Comparison of ENCODE assay signal across 8 cellular contexts in genomic region chrX:150587585-150588503, GRCh38.
DNase-seq lines count a peak whose midpoint lies in the region; ATAC-seq and TF ChIP-seq lines count a peak whose summit lies in the region.

No MANE protein-coding gene starts in this region.

- H3K4me3 ChIP-seq in epithelial cell of esophagus (ENCODE audit: low read length), result no peak overlapping the region

- TF ChIP-seq CTCF in epithelial cell of esophagus (IDR thresholded peaks at IDR 0.05; ENCODE audit: insufficient read depth, low read depth, low read length, missing control alignments), result peak; percentile 25

- DNase-seq in AG08396 (ENCODE audit: low spot score) (peak; percentile 20), epithelial cell of esophagus (ENCODE audit: low read depth) (peak; percentile 15), SKM-1 treated with dmso at 0.1 percent for 144 hours (lab: John Stamatoyannopoulos, UW; ENCODE audit: unreplicated experiment) (no peak), SHP77 treated with DMSO at 0.1 percent for 48 hours (lab: John Stamatoyannopoulos, UW) (no peak)
- peak; percentile 30 to 55 for DNase-seq in activated CD4-positive, alpha-beta T cell treated with anti-CD3 and anti-CD28 coated beads for 4 hours
- DNase-seq in stimulated activated CD4-positive, alpha-beta T cell treated with anti-CD3 and anti-CD28 coated beads, Interleukin-1b, Interleukin-23, amount 100 ng/mL, for 4 hours (ENCODE audit: low read depth in 2 of 2), result peak; percentile 23 to 32

- ATAC-seq in GM21526 (IDR thresholded peaks at IDR 0.05; ENCODE audit: low FRiP score, unreplicated experiment) (peak; percentile 59), HG03571 (IDR thresholded peaks at IDR 0.05; ENCODE audit: unreplicated experiment) (no peak)

Comparison
In these comparisons a context has a peak if more than half of its experiments do, and no peak if none do; other contexts are left out.
1. DNase-seq: peak in AG08396 (single experiment), activated CD4-positive, alpha-beta T cell treated with anti-CD3 and anti-CD28 coated beads for 4 hours (2 of 2), epithelial cell of esophagus (single experiment) and stimulated activated CD4-positive, alpha-beta T cell treated with anti-CD3 and anti-CD28 coated beads, Interleukin-1b, Interleukin-23, amount 100 ng/mL, for 4 hours (2 of 2); none in SKM-1 treated with dmso at 0.1 percent for 144 hours (single experiment) and SHP77 treated with DMSO at 0.1 percent for 48 hours (single experiment).